ENCODE assay signal across 20 cellular contexts in genomic region chr2:151843669-151844017, GRCh38. TPM values are rescaled to one million over a fixed set of nuclear protein-coding genes. Genes with fewer than 3 reads are reported as not detected.
A peak's percentile ranks its signal among the peaks of the same experiment; 100 is the strongest.
DNase-seq lines count a peak whose midpoint lies in the region; ATAC-seq, FAIRE-seq and TF ChIP-seq lines count a peak whose summit lies in the region.
"Had no signal": no experiment of that assay in that cellular context is flagged by ENCODE, and none has a peak within 500 bp of the region (broad histone marks: within the 10 kb centered on the region; RNA-seq: fewer than 3 reads in every experiment).

No MANE protein-coding gene starts in this region.

- peak overlapping the region; percentile 69 for H3K4me2 ChIP-seq in HepG2 (ENCODE audit: low read depth, low read length)

- intact Hi-C loops in HepG2 (cut with micrococcal nuclease; ENCODE audit: unreplicated experiment) (loop anchor here (1.0 kb wide), 1 partner anchor 15 kb away; the partner anchor contains the start of gene ARL5A), right lobe of liver (cut with DNase I) (no loop called here), aorta (cut with DNase I) (no loop called here)

- H3K9me3 Mint-ChIP-seq in nephron = no peaks in the 10 kb centered on the region
- H3K9me3 Mint-ChIP-seq: CD8-positive, alpha-beta memory T cell had no signal

- H3K27me3 Mint-ChIP-seq in nephron (ENCODE audit: low read depth) = no peaks in the 10 kb centered on the region

- no peak for ATAC-seq in HepG2
- ATAC-seq in right lobe of liver = no peak
- ATAC-seq in aorta (ENCODE audit: low FRiP score) = peak; percentile 62
- ATAC-seq: HCT116 had no signal

- H3K9ac ChIP-seq in HepG2 (ENCODE audit: insufficient read depth, low read depth, low read length) = no peak overlapping the region
- H3K9ac ChIP-seq: BLaER1 treated with 17β-estradiol and CSF1 and Interleukin-3, amounts not matched to agents 10 nM and 100 nM; GM23248 had no signal

- TF ChIP-seq EP300 in HepG2 (IDR thresholded peaks at IDR 0.05; ENCODE audit: low read depth in 2 of 2, low read length in 2 of 2) (no peak), HepG2 (CRISPR knock-in tag; IDR thresholded peaks at IDR 0.05; ENCODE audit: borderline replicate concordance) (no peak)

- TF ChIP-seq CTCF in HepG2 (CRISPR knock-in tag; IDR thresholded peaks at IDR 0.05) (no peak), right lobe of liver (IDR thresholded peaks at IDR 0.05) (no peak), fibroblast of pulmonary artery (IDR thresholded peaks at IDR 0.05; ENCODE audit: low read length, missing control alignments) (no peak), nephron (IDR thresholded peaks at IDR 0.05; ENCODE audit: unreplicated experiment in 3 of 3) (no peak), GM10248 (IDR thresholded peaks at IDR 0.05; ENCODE audit: control extremely low read depth, extremely low read depth, low read depth, missing control alignments) (no peak)

- CTCF ChIA-PET in HepG2 (lab: Yijun Ruan, JAX; ENCODE audit: low intra/inter-chr PET ratio, low total read pairs) = no interaction called here
- CTCF ChIA-PET in GM10248 (lab: Yijun Ruan, JAX) = interaction anchor here (0.9 to 1.5 kb wide), 2 partner anchors 11 to 182 kb away, joined by 3 to 4 read pairs; no protein-coding TSS in a partner anchor

- H3K4me1 ChIP-seq in HepG2 (ENCODE audit: insufficient read depth, low read length) (peaks cover 39% of the 10 kb centered on the region), right lobe of liver (no peaks in the 10 kb centered on the region), aorta (ENCODE audit: control insufficient read depth in 1 of 2, insufficient read depth in 2 of 2, low read length in 2 of 2) (peaks cover 2 to 3% of the 10 kb centered on the region in 2 donors)

- H3K4me3 Mint-ChIP-seq in nephron = no peak overlapping the region
- H3K4me3 Mint-ChIP-seq: CD8-positive, alpha-beta memory T cell had no signal

- POLR2A ChIA-PET in HepG2 (lab: Yijun Ruan, JAX) (interaction anchor here (4.8 kb wide), 1 partner anchor 15 kb away, joined by 28 read pairs; the partner anchor contains the start of gene ARL5A), GM10248 (lab: Yijun Ruan, JAX) (no interaction called here)

- H3K9me3 ChIP-seq in HepG2 (ENCODE audit: low read length) (no peaks in the 10 kb centered on the region), right lobe of liver (no peaks in the 10 kb centered on the region), aorta (ENCODE audit: control insufficient read depth, low read length) (no peaks in the 10 kb centered on the region)
- H3K9me3 ChIP-seq: BLaER1 treated with 17β-estradiol and CSF1 and Interleukin-3, amounts not matched to agents 10 nM and 100 nM had no signal

- H3K36me3 Mint-ChIP-seq in nephron (ENCODE audit: low read depth) = peaks cover 4% of the 10 kb centered on the region

- in situ Hi-C loops in HepG2 (cut with HindIII; ENCODE audit: extremely low pct_ligation_motif_present, low pct_unique_long_range_greater_than_20kb) = no loop called here

- no peaks in the 10 kb centered on the region for H4K20me1 ChIP-seq in HepG2 (ENCODE audit: insufficient read depth, low read length)
- H4K20me1 ChIP-seq: BLaER1 treated with 17β-estradiol and CSF1 and Interleukin-3, amounts not matched to agents 10 nM and 100 nM had no signal

- H3K79me2 ChIP-seq in HepG2 (ENCODE audit: insufficient read depth, low read length) = no peaks in the 10 kb centered on the region

- no TSS peak for BruUV-seq in HepG2 (replicated peaks; lab: Mats Ljungman, UMichigan)

- TF ChIP-seq RAD21 in HepG2 (CRISPR knock-in tag; IDR thresholded peaks at IDR 0.05) = no peak

- DNase-seq in HepG2 (ENCODE audit: low spot score) = no peak
- DNase-seq in right lobe of liver = no peak
- DNase-seq in fibroblast of pulmonary artery (ENCODE audit: low read depth) = peak; percentile 7
- no peak for DNase-seq in aorta
- DNase-seq in DMS153 treated with DMSO at 0.1 percent for 48 hours (lab: John Stamatoyannopoulos, UW; ENCODE audit: unreplicated experiment) = no peak
- DNase-seq in erythroblast (lab: John Stamatoyannopoulos, UW) = no peak
- no peak for DNase-seq in GM10248 (ENCODE audit: extremely low spot score)
- DNase-seq: CD8-positive, alpha-beta memory T cell; DND-41; GM23248; NCI-H1436 treated with DMSO at 0.1 percent for 48 hours; NCI-H2081; NCI-H2227 treated with DMSO at 0.1 percent for 48 hours; NCI-H524 had no signal

- H3K4me3 ChIP-seq in HepG2 (replicated peaks in 1 of 3; ENCODE audit: insufficient read depth in 1 of 3, low read depth in 2 of 3, low read length in 3 of 3) (peak overlapping the region in 1 of 3 experiments; percentile 41; a peak in 1 of 6 replicates), right lobe of liver (no peak overlapping the region), fibroblast of pulmonary artery (replicated peaks; ENCODE audit: low read depth, low read length) (no peak overlapping the region), aorta (ENCODE audit: low read length in 2 of 2) (no peak overlapping the region)
- H3K4me3 ChIP-seq: BLaER1 treated with 17β-estradiol and CSF1 and Interleukin-3, amounts not matched to agents 10 nM and 100 nM; GM23248 had no signal

- 100% methylated on average over 1 of the region's 1 CpG for WGBS in HepG2 (ENCODE audit: low lambda C conversion rate)
- 67% methylated on average over 1 of the region's 1 CpG for WGBS in right lobe of liver (ENCODE audit: insufficient coverage, low coverage, low lambda C conversion rate, missing lambda C conversion rate)
- WGBS in aorta, 2 donors = 0 to 6% methylated on average over 1 of the region's 1 CpG

- no peak for FAIRE-seq in HepG2 (lab: Jason Lieb, UNC)
- FAIRE-seq: G401.6, HTR-8/SVneo had no signal

- H2AFZ ChIP-seq in HepG2 (ENCODE audit: low read length) = no peak overlapping the region
- H2AFZ ChIP-seq: GM23248 had no signal

- peaks cover 12% of the 10 kb centered on the region for H3K4me1 Mint-ChIP-seq in nephron
- H3K4me1 Mint-ChIP-seq: CD8-positive, alpha-beta memory T cell had no signal

- H3K36me3 ChIP-seq in HepG2 (replicated peaks in 1 of 2; ENCODE audit: control insufficient read depth in 1 of 2, insufficient read depth in 2 of 2, low read length in 2 of 2) = peaks cover 0 to 12% of the 10 kb centered on the region in 2 experiments; a peak in 3 of 5 replicates
- H3K36me3 ChIP-seq in right lobe of liver = no peaks in the 10 kb centered on the region
- no peaks in the 10 kb centered on the region for H3K36me3 ChIP-seq in aorta (ENCODE audit: control insufficient read depth in 1 of 2, insufficient read depth in 2 of 2, low read length in 1 of 2)
- H3K36me3 ChIP-seq: BLaER1 treated with 17β-estradiol and CSF1 and Interleukin-3, amounts not matched to agents 10 nM and 100 nM had no signal

- peak overlapping the region; percentile 71 for H3K27ac ChIP-seq in HepG2 (ENCODE audit: extremely low read length, insufficient read depth, low read length)
- no peak overlapping the region for H3K27ac ChIP-seq in right lobe of liver
- H3K27ac ChIP-seq in aorta (ENCODE audit: low read depth in 1 of 2, low read length in 2 of 2) = peak overlapping the region; percentile 13 to 82
- H3K27ac ChIP-seq: GM23248, HL-60 had no signal

- TF ChIP-seq POLR2A in HepG2 (IDR thresholded peaks at IDR 0.05; ENCODE audit: insufficient read depth in 1 of 2, low read depth in 2 of 2, low read length in 2 of 2) (no peak), right lobe of liver (IDR thresholded peaks at IDR 0.05) (no peak), erythroblast (IDR thresholded peaks at IDR 0.05; ENCODE audit: low read length) (no peak)

- H3K27me3 ChIP-seq in HepG2 (ENCODE audit: control insufficient read depth in 1 of 2, insufficient read depth in 2 of 2, low read length in 2 of 2) (no peaks in the 10 kb centered on the region), right lobe of liver (no peaks in the 10 kb centered on the region), aorta (ENCODE audit: control insufficient read depth in 1 of 2, insufficient read depth in 2 of 2, low read length in 1 of 2) (no peaks in the 10 kb centered on the region)
- H3K27me3 ChIP-seq: BLaER1 treated with 17β-estradiol and CSF1 and Interleukin-3, amounts not matched to agents 10 nM and 100 nM had no signal

- peak overlapping the region; percentile 7 to 73 (median 24) for H3K27ac Mint-ChIP-seq in nephron
- H3K27ac Mint-ChIP-seq: CD8-positive, alpha-beta memory T cell had no signal

TF ChIP-seq in HepG2, 621 proteins besides CTCF, POLR2A, EP300 and RAD21 (continues in another document):
- TF ChIP-seq HNRNPL (IDR thresholded peaks at IDR 0.05; ENCODE audit: low read depth, low read length) = no peak
- no peak for TF ChIP-seq MEF2D (CRISPR knock-in tag; IDR thresholded peaks at IDR 0.05)
- TF ChIP-seq ERF (CRISPR knock-in tag; IDR thresholded peaks at IDR 0.05) = no peak
- TF ChIP-seq ZNF468 (CRISPR knock-in tag; IDR thresholded peaks at IDR 0.05) = no peak
- no peak for TF ChIP-seq ZBTB42 (CRISPR knock-in tag; IDR thresholded peaks at IDR 0.05)

RNA-seq across cellular contexts. Expression of gene ARL5A, which starts 15.4 kb away (rescaled TPM):
- total RNA-seq in HepG2 (2016; rRNA removed; fragmentation: Illumina TruSeq; extraction: Trizol) (149 and 170 TPM in 2 replicates), right lobe of liver (10 to 100 TPM; 20.0 to 33.3 (median 22.4) TPM), aorta (10 to 100 TPM; 78.9 to 95.9 TPM)
- total RNA-seq in HepG2 (2016; cell fraction: cytosol; rRNA removed; fragmentation: Illumina TruSeq; extraction: Trizol; ENCODE audit: low read depth) = 75.4 and 85.0 TPM in 2 replicates
- 144 and 150 TPM in 2 replicates for total RNA-seq in HepG2 (2016; cell fraction: insoluble cytoplasmic fraction; rRNA removed; fragmentation: Illumina TruSeq; extraction: Trizol)
- total RNA-seq in HepG2 (2016; cell fraction: membrane; rRNA removed; fragmentation: Illumina TruSeq; extraction: Trizol) = 220 and 225 TPM in 2 replicates
- 85.9 and 100 TPM in 2 replicates for total RNA-seq in HepG2 (2016; cell fraction: nucleus; rRNA removed; fragmentation: Illumina TruSeq; extraction: Trizol)
- polyA plus RNA-seq in HepG2 (2011; rRNA removed) (34.2 and 47.5 TPM in 2 replicates), aorta (10 to 100 TPM; 19.1 to 76.6 TPM)
- polyA plus RNA-seq in HepG2 (2011; cell fraction: cytosol; rRNA removed) = 23.3 and 35.0 TPM in 2 replicates
- polyA plus RNA-seq in HepG2 (2011; cell fraction: nucleus; rRNA removed) = 21.9 and 29.1 TPM in 2 replicates
- polyA plus RNA-seq in HepG2 (2012) = 46.8 and 63.2 TPM in 2 replicates
- polyA plus RNA-seq in HepG2 (2016; cell fraction: cytosol; fragmentation: Illumina TruSeq; extraction: Trizol; ENCODE audit: low read depth) = 49.2 and 53.4 TPM in 2 replicates
- polyA plus RNA-seq in HepG2 (2016; cell fraction: insoluble cytoplasmic fraction; fragmentation: Illumina TruSeq; extraction: Trizol; ENCODE audit: low read depth) = 78.6 and 90.5 TPM in 2 replicates
- polyA plus RNA-seq in HepG2 (2016; cell fraction: membrane; fragmentation: Illumina TruSeq; extraction: Trizol; ENCODE audit: low read depth) = 89.2 and 108 TPM in 2 replicates
- polyA plus RNA-seq in HepG2 (2016; cell fraction: nucleus; fragmentation: Illumina TruSeq; extraction: Trizol; ENCODE audit: insufficient read depth, low read depth) = 53.8 and 56.7 TPM in 2 replicates
- polyA minus RNA-seq in HepG2 (2011; rRNA and poly(A)+ RNA removed; ENCODE audit: low replicate concordance) = 8.7 and 27.5 TPM in 2 replicates
- 42.2 and 46.0 TPM in 2 replicates for polyA minus RNA-seq in HepG2 (2011; cell fraction: cytosol; rRNA and poly(A)+ RNA removed)
- 141 and 173 TPM in 2 replicates for polyA minus RNA-seq in HepG2 (2011; cell fraction: nucleus; rRNA and poly(A)+ RNA removed)

Comparison
In these comparisons a context has a peak if more than half of its experiments do, and no peak if none do; other contexts are left out.
1. H3K27ac ChIP-seq: peak in HepG2 (single experiment) and aorta (2 of 2); none in right lobe of liver (0 of 3).